13 cellular contexts compared by ENCODE assay signal in the genomic region with DNA sequence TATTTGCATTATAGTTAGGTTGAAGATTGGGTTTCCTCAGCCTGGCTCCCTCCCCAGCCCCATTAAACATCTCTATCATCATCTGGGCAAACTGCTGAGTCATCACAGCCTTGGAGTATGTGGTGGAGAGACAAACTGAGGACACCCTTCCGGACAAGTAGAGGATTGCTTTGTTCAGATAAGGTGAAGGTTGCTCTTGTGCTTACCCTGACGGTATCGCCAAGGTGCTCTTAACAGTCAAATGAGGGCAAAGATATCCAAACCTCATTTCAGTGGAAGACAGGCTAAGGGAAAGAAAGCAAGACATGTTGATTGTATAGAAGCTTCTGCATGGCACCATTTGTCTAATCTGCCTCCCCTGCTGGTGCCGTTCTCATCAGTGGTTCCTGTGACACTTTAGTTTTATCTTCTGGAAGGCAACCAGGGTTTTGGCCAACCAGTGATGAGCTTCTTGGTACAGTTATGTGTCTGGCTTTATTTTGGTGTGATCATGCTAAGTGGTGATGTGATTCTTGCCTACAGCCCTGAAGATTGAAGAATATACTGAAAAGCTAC. TPM values are rescaled to one million over a fixed set of nuclear protein-coding genes. Genes with fewer than 3 reads are reported as not detected.
DNase-seq lines count a peak whose midpoint lies in the region; ATAC-seq and TF ChIP-seq lines count a peak whose summit lies in the region.
"Had no signal": no experiment of that assay in that cellular context is flagged by ENCODE, and none has a peak within 500 bp of the region (broad histone marks: within the 10 kb centered on the region; RNA-seq: fewer than 3 reads in every experiment).

No MANE protein-coding gene starts in this region.

- peaks cover 36% of the 10 kb centered on the region for H3K36me3 Mint-ChIP-seq in activated T-helper 2 cell treated with anti-CD3 and anti-CD28 coated beads, Interferon-gamma antibody, Interleukin-2, Interleukin-4, amounts not matched to agents 10 μg/mL and 5 μg/mL and 100 μg/mL, durations not matched to agents 14 hours and 24 hours and 36 hours (ENCODE audit: low read depth)
- peaks cover 0 to 15% (median 0%) of the 10 kb centered on the region in 5 donors for H3K36me3 Mint-ChIP-seq in naive thymus-derived CD4-positive, alpha-beta T cell

- no peak for TF ChIP-seq CTCF in spleen (IDR thresholded peaks at IDR 0.05 in 8 of 11, conservative IDR thresholded peaks at IDR 0.05 in 3 of 11)

- peak overlapping the region; percentile 52 for H3K27ac Mint-ChIP-seq in activated T-helper 2 cell treated with anti-CD3 and anti-CD28 coated beads, Interferon-gamma antibody, Interleukin-2, Interleukin-4, amounts not matched to agents 10 μg/mL and 5 μg/mL and 100 μg/mL, durations not matched to agents 14 hours and 24 hours and 36 hours
- peak overlapping the region in 1 of 9 donors; percentile 26 for H3K27ac Mint-ChIP-seq in naive thymus-derived CD4-positive, alpha-beta T cell
- H3K27ac Mint-ChIP-seq: dendritic cell treated with granulocyte-macrophage colony-stimulating factor and Interleukin-4, amounts not matched to agents 40 ng/mL and 50 ng/mL, for 4 days; naive thymus-derived CD8-positive, alpha-beta T cell; T-cell had no signal

- no peaks in the 10 kb centered on the region for H3K9me3 Mint-ChIP-seq in activated T-helper 2 cell treated with anti-CD3 and anti-CD28 coated beads, Interferon-gamma antibody, Interleukin-2, Interleukin-4, amounts not matched to agents 10 μg/mL and 5 μg/mL and 100 μg/mL, durations not matched to agents 14 hours and 24 hours and 36 hours
- H3K9me3 Mint-ChIP-seq in naive thymus-derived CD4-positive, alpha-beta T cell, result no peaks in the 10 kb centered on the region
- H3K9me3 Mint-ChIP-seq: dendritic cell treated with granulocyte-macrophage colony-stimulating factor and Interleukin-4, amounts not matched to agents 40 ng/mL and 50 ng/mL, for 4 days; naive thymus-derived CD8-positive, alpha-beta T cell; T-cell had no signal

- WGBS in spleen, 5 donors, result 44 to 67% (median 59%) methylated on average over 4 of the region's 4 CpGs

- intact Hi-C loops in activated T-helper 2 cell treated with anti-CD3 and anti-CD28 coated beads, Interferon-gamma antibody, Interleukin-2, Interleukin-4, amounts not matched to agents 10 μg/mL and 5 μg/mL and 100 μg/mL, durations not matched to agents 14 hours and 24 hours and 36 hours (cut with micrococcal nuclease), result no loop called here
- intact Hi-C loops in spleen (cut with DNase I; ENCODE audit: low total_unique reads), result no loop called here
- intact Hi-C loops in naive thymus-derived CD4-positive, alpha-beta T cell (cut with micrococcal nuclease), result no loop called here

- no peak overlapping the region for H3K4me3 Mint-ChIP-seq in activated T-helper 2 cell treated with anti-CD3 and anti-CD28 coated beads, Interferon-gamma antibody, Interleukin-2, Interleukin-4, amounts not matched to agents 10 μg/mL and 5 μg/mL and 100 μg/mL, durations not matched to agents 14 hours and 24 hours and 36 hours (ENCODE audit: low read depth)
- H3K4me3 Mint-ChIP-seq in naive thymus-derived CD4-positive, alpha-beta T cell, result no peak overlapping the region
- H3K4me3 Mint-ChIP-seq: dendritic cell treated with granulocyte-macrophage colony-stimulating factor and Interleukin-4, amounts not matched to agents 40 ng/mL and 50 ng/mL, for 4 days; naive thymus-derived CD8-positive, alpha-beta T cell; T-cell had no signal

- H3K27me3 Mint-ChIP-seq in activated T-helper 2 cell treated with anti-CD3 and anti-CD28 coated beads, Interferon-gamma antibody, Interleukin-2, Interleukin-4, amounts not matched to agents 10 μg/mL and 5 μg/mL and 100 μg/mL, durations not matched to agents 14 hours and 24 hours and 36 hours (ENCODE audit: low read depth), result no peaks in the 10 kb centered on the region
- H3K27me3 Mint-ChIP-seq in naive thymus-derived CD4-positive, alpha-beta T cell, result no peaks in the 10 kb centered on the region
- H3K27me3 Mint-ChIP-seq: dendritic cell treated with granulocyte-macrophage colony-stimulating factor and Interleukin-4, amounts not matched to agents 40 ng/mL and 50 ng/mL, for 4 days; naive thymus-derived CD8-positive, alpha-beta T cell; T-cell had no signal

- no peak for TF ChIP-seq POLR2A in spleen (IDR thresholded peaks at IDR 0.05)

- POLR2A ChIA-PET in naive thymus-derived CD4-positive, alpha-beta T cell (lab: Charles Lee), result no interaction called here

- H3K4me1 ChIP-seq in HAP-1 (peaks cover 27% of the 10 kb centered on the region), spleen (peaks cover 19 to 84% (median 47%) of the 10 kb centered on the region in 6 donors)
- peaks cover 0 to 10% of the 10 kb centered on the region in 2 donors for H3K4me1 ChIP-seq in naive thymus-derived CD4-positive, alpha-beta T cell (ENCODE audit: control insufficient read depth in 2 of 2, insufficient read depth in 2 of 2, low read length in 2 of 2)

- in situ Hi-C loops in HAP-1 (cut with MboI; ENCODE audit: low sequenced_read_pairs), result loop anchor here (10.0 kb wide), 1 partner anchor 61 kb away; the partner anchor contains the start of gene LGALS9

- H3K9me3 ChIP-seq in HAP-1 (no peaks in the 10 kb centered on the region), spleen (no peaks in the 10 kb centered on the region)
- H3K9me3 ChIP-seq in naive thymus-derived CD4-positive, alpha-beta T cell (ENCODE audit: control insufficient read depth in 2 of 3, low read length in 3 of 3), result no peaks in the 10 kb centered on the region

- H3K4me1 Mint-ChIP-seq in activated T-helper 2 cell treated with anti-CD3 and anti-CD28 coated beads, Interferon-gamma antibody, Interleukin-2, Interleukin-4, amounts not matched to agents 10 μg/mL and 5 μg/mL and 100 μg/mL, durations not matched to agents 14 hours and 24 hours and 36 hours (ENCODE audit: low read depth), result peaks cover 87% of the 10 kb centered on the region
- peaks cover 0 to 82% (median 9%) of the 10 kb centered on the region in 7 donors for H3K4me1 Mint-ChIP-seq in naive thymus-derived CD4-positive, alpha-beta T cell

- H3K27me3 ChIP-seq in HAP-1 (ENCODE audit: low read depth) (no peaks in the 10 kb centered on the region), spleen (replicated peaks in 1 of 7) (no peaks in the 10 kb centered on the region)
- no peaks in the 10 kb centered on the region for H3K27me3 ChIP-seq in naive thymus-derived CD4-positive, alpha-beta T cell (ENCODE audit: control insufficient read depth in 2 of 2, insufficient read depth in 2 of 2, low read length in 2 of 2)

- no peaks in the 10 kb centered on the region for H3K36me3 ChIP-seq in HAP-1 (replicated peaks)
- H3K36me3 ChIP-seq in spleen, result peaks cover 0 to 21% (median 2%) of the 10 kb centered on the region in 6 donors
- no peaks in the 10 kb centered on the region for H3K36me3 ChIP-seq in naive thymus-derived CD4-positive, alpha-beta T cell (ENCODE audit: control insufficient read depth in 2 of 3, insufficient read depth in 3 of 3, low read length in 3 of 3)

- peak overlapping the region in 1 of 8 donors; percentile 40 for H3K27ac ChIP-seq in spleen
- H3K27ac ChIP-seq in naive thymus-derived CD4-positive, alpha-beta T cell (ENCODE audit: low read depth, low read length), result no peak overlapping the region
- H3K27ac ChIP-seq: KMS-11 had no signal

- CTCF ChIA-PET in naive thymus-derived CD4-positive, alpha-beta T cell (lab: Charles Lee), result interaction anchor here (0.9 to 1.4 kb wide), 2 partner anchors 28 to 80 kb away, joined by 3 read pairs; no protein-coding TSS in a partner anchor

- DNase-seq in AG08395 (ENCODE audit: low spot score), result peak; percentile 51
- peak; percentile 61 to 74 for DNase-seq in HAP-1 (ENCODE audit: low spot score in 2 of 2)
- no peak for DNase-seq in activated T-helper 2 cell treated with anti-CD3 and anti-CD28 coated beads, Interferon-gamma antibody, Interleukin-2, Interleukin-4, amounts not matched to agents 10 μg/mL and 5 μg/mL and 100 μg/mL, durations not matched to agents 14 hours and 24 hours and 36 hours (ENCODE audit: low spot score)
- peak; percentile 50 for DNase-seq in inferior parietal cortex (ENCODE audit: extremely low spot score)
- no peak for DNase-seq in spleen
- no peak for DNase-seq in naive thymus-derived CD4-positive, alpha-beta T cell
- DNase-seq in SIG-M5 treated with dmso at 0.1 percent for 504 hours (lab: John Stamatoyannopoulos, UW; ENCODE audit: unreplicated experiment), result no peak
- no peak for DNase-seq in T-helper 9 cell
- DNase-seq: naive thymus-derived CD8-positive, alpha-beta T cell; stimulated activated CD4-positive, alpha-beta T cell treated with anti-CD3 and anti-CD28 coated beads, Interleukin-2, amount 100 ng/mL, for 24 hours; T-cell had no signal

- H3K4me3 ChIP-seq in HAP-1, result no peak overlapping the region
- H3K4me3 ChIP-seq in spleen, result no peak overlapping the region
- no peak overlapping the region for H3K4me3 ChIP-seq in naive thymus-derived CD4-positive, alpha-beta T cell (ENCODE audit: low read length)

- no peak for ATAC-seq in naive thymus-derived CD4-positive, alpha-beta T cell
- ATAC-seq: naive thymus-derived CD8-positive, alpha-beta T cell; T-cell had no signal

RNA-seq across cellular contexts. Expression of gene LGALS9, which starts 56.9 kb away (rescaled TPM):
- 35.1 and 35.8 TPM in 2 replicates for total RNA-seq in activated T-helper 2 cell treated with anti-CD3 and anti-CD28 coated beads, Interferon-gamma antibody, Interleukin-2, Interleukin-4, amounts not matched to agents 10 μg/mL and 5 μg/mL and 100 μg/mL, durations not matched to agents 14 hours and 24 hours and 36 hours
- 100 to 1,000 TPM; 187 to 309 (median 252) TPM for total RNA-seq in spleen
- polyA plus RNA-seq in spleen, result 100 to 1,000 TPM; 162 to 202 (median 198) TPM
- total RNA-seq in naive thymus-derived CD4-positive, alpha-beta T cell, result 100 to 1,000 TPM in 2 of 5 experiments, 10 to 100 TPM in 3; 11.0 to 198 (median 47.7) TPM
- 10 to 100 TPM; 11.8 to 15.0 TPM for polyA plus RNA-seq in naive thymus-derived CD4-positive, alpha-beta T cell

Comparison
In these comparisons a context has a peak if more than half of its experiments do, and no peak if none do; other contexts are left out.
1. DNase-seq: peak in AG08395 (single experiment), HAP-1 (2 of 2) and inferior parietal cortex (single experiment); none in activated T-helper 2 cell treated with anti-CD3 and anti-CD28 coated beads, Interferon-gamma antibody, Interleukin-2, Interleukin-4, amounts not matched to agents 10 μg/mL and 5 μg/mL and 100 μg/mL, durations not matched to agents 14 hours and 24 hours and 36 hours (single experiment), spleen (single experiment), naive thymus-derived CD4-positive, alpha-beta T cell (0 of 9), SIG-M5 treated with dmso at 0.1 percent for 504 hours (single experiment) and T-helper 9 cell (single experiment).